In genomic region chr3:43723121-43723734, GRCh38 we compare ENCODE assay signal across 20 cellular contexts. TPM values are rescaled to one million over a fixed set of nuclear protein-coding genes. Genes with fewer than 3 reads are reported as not detected.
DNase-seq lines count a peak whose midpoint lies in the region; ATAC-seq and TF ChIP-seq lines count a peak whose summit lies in the region.
"Had no signal": no experiment of that assay in that cellular context is flagged by ENCODE, and none has a peak within 500 bp of the region (broad histone marks: within the 10 kb centered on the region; RNA-seq: fewer than 3 reads in every experiment).

No MANE protein-coding gene starts in this region.

- no peak overlapping the region for H3K4me3 Mint-ChIP-seq in HFFc6
- H3K4me3 Mint-ChIP-seq: B cell had no signal

- H3K36me3 ChIP-seq in skeletal muscle satellite cell (ENCODE audit: insufficient read depth, low read length), result peaks cover 13% of the 10 kb centered on the region
- H3K36me3 ChIP-seq: ovary had no signal

- H3K4me3 ChIP-seq in skeletal muscle satellite cell (ENCODE audit: low read length), result no peak overlapping the region
- H3K4me3 ChIP-seq: ovary had no signal

- H3K4me2 ChIP-seq in skeletal muscle satellite cell (ENCODE audit: low read length), result peak overlapping the region; percentile 11
- H3K4me2 ChIP-seq: KMS-11 had no signal

- H3K4me1 ChIP-seq in skeletal muscle satellite cell (ENCODE audit: control insufficient read depth, insufficient read depth, low read length), result peaks cover 39% of the 10 kb centered on the region

- H3K4me1 Mint-ChIP-seq in HFFc6 (ENCODE audit: low read depth), result peaks cover 31% of the 10 kb centered on the region
- H3K4me1 Mint-ChIP-seq: B cell had no signal

- H3K9me3 Mint-ChIP-seq in HFFc6, result no peaks in the 10 kb centered on the region

- no peaks in the 10 kb centered on the region for H3K27me3 ChIP-seq in skeletal muscle satellite cell (ENCODE audit: control insufficient read depth, insufficient read depth, low read length)
- H3K27me3 ChIP-seq: ovary had no signal

- no peaks in the 10 kb centered on the region for H3K9me3 ChIP-seq in skeletal muscle satellite cell (replicated peaks; ENCODE audit: low read length)
- H3K9me3 ChIP-seq: ovary had no signal

- H3K9ac ChIP-seq in skeletal muscle satellite cell (ENCODE audit: low read depth, low read length), result peak overlapping the region; percentile 42
- H3K9ac ChIP-seq: KMS-11 had no signal

- ATAC-seq in GM21381 (IDR thresholded peaks at IDR 0.05; ENCODE audit: unreplicated experiment) (no peak), HG03439 (IDR thresholded peaks at IDR 0.05; ENCODE audit: unreplicated experiment) (no peak)

- H3K36me3 Mint-ChIP-seq in HFFc6 (ENCODE audit: low read depth), result peaks cover 16% of the 10 kb centered on the region

- H3K27ac Mint-ChIP-seq in HFFc6, result peak overlapping the region; percentile 13
- H3K27ac Mint-ChIP-seq: B cell had no signal

- no peaks in the 10 kb centered on the region; the same call in 1 of the 2 replicates for H3K27me3 Mint-ChIP-seq in HFFc6 (ENCODE audit: insufficient read depth)
- H3K27me3 Mint-ChIP-seq: B cell had no signal

- no peak for TF ChIP-seq CTCF in HFFc6 (IDR thresholded peaks at IDR 0.05)

- DNase-seq in HFFc6 (no peak), amniotic epithelial cell (ENCODE audit: low read depth) (peak; percentile 83), fibroblast of gingiva (ENCODE audit: low read depth) (peak; percentile 56), NCI-H1417 (lab: John Stamatoyannopoulos, UW) (no peak)
- DNase-seq in activated CD4-positive, CD25-positive, alpha-beta regulatory T cell treated with anti-CD3 and anti-CD28 coated beads, Interleukin-2, amount 50 U/mL, for 72 hours, result no peak
- DNase-seq: activated CD4-positive, alpha-beta T cell treated with anti-CD3 and anti-CD28 coated beads for 48 hours; activated gamma-delta T cell treated with Interleukin-2 at 50 U/mL for 16 hours; anterior cingulate cortex; COR-L47; dermis blood vessel endothelial cell; glutamatergic neuron; H7; NCI-H1105; ovary; SW 1271 had no signal

RNA-seq across cellular contexts. Expression of gene ABHD5, which starts 32.5 kb away (rescaled TPM):
- 10 to 100 TPM; 16.0 to 25.8 (median 18.1) TPM for total RNA-seq in HFFc6 (2021; fragmentation: NEBNext Ultra II Directional; extraction: Animal tissue kit (Norgen Biotek cat#: 25700))
- 29.1 and 31.9 TPM in 2 replicates for total RNA-seq in skeletal muscle satellite cell (2012; rRNA removed)

Comparison
In these comparisons a context has a peak if more than half of its experiments do, and no peak if none do; other contexts are left out.
1. DNase-seq: peak in amniotic epithelial cell (single experiment) and fibroblast of gingiva (single experiment); none in HFFc6 (single experiment), NCI-H1417 (0 of 3) and activated CD4-positive, CD25-positive, alpha-beta regulatory T cell treated with anti-CD3 and anti-CD28 coated beads, Interleukin-2, amount 50 U/mL, for 72 hours (single experiment).